12 cellular contexts compared by ENCODE assay signal in genomic region chr10:62044569-62044968, GRCh38.
DNase-seq lines count a peak whose midpoint lies in the region; ATAC-seq, FAIRE-seq and TF ChIP-seq lines count a peak whose summit lies in the region.
"Had no signal": no experiment of that assay in that cellular context is flagged by ENCODE, and none has a peak within 500 bp of the region (broad histone marks: within the 10 kb centered on the region; RNA-seq: fewer than 3 reads in every experiment).

No MANE protein-coding gene starts in this region.

- H3K27me3 ChIP-seq in right atrium auricular region: no peaks in the 10 kb centered on the region
- H3K27me3 ChIP-seq in keratinocyte (ENCODE audit: control insufficient read depth, extremely low read depth, insufficient read depth, low read length): no peaks in the 10 kb centered on the region
- H3K27me3 ChIP-seq in transverse colon: no peaks in the 10 kb centered on the region
- H3K27me3 ChIP-seq in lower lobe of right lung (ENCODE audit: low read depth): no peaks in the 10 kb centered on the region
- H3K27me3 ChIP-seq: testis had no signal

- TF ChIP-seq CTCF in right atrium auricular region (IDR thresholded peaks at IDR 0.05) (no peak), keratinocyte (optimal IDR thresholded peaks at IDR 0.05 in 1 of 3, IDR thresholded peaks at IDR 0.05 in 1 of 3, conservative IDR thresholded peaks at IDR 0.05 in 1 of 3; ENCODE audit: extremely low read depth in 1 of 3, insufficient read depth in 2 of 3, low read length in 3 of 3) (no peak), transverse colon (IDR thresholded peaks at IDR 0.05) (no peak), lower lobe of right lung (IDR thresholded peaks at IDR 0.05) (no peak)

- FAIRE-seq in keratinocyte (lab: Jason Lieb, UNC): no peak
- FAIRE-seq: islet of Langerhans had no signal

- in situ Hi-C loops in transverse colon (cut with MboI; ENCODE audit: low pct_ligation_motif_present in 1 of 4, low pct_unique_long_range_greater_than_20kb in 1 of 4, low sequenced_read_pairs in 3 of 4): loop anchor here (5.0 to 10.0 kb wide), 5 partner anchors 140 to 200 kb away; partner anchors contain the start of gene ARID5B (in 3 of the 4)

- no peaks in the 10 kb centered on the region for H4K20me1 ChIP-seq in keratinocyte (ENCODE audit: control insufficient read depth, extremely low read depth, insufficient read depth, low read length)

- peak overlapping the region; percentile 47 for H3K4me3 Mint-ChIP-seq in T-helper 17 cell

- H3K9me3 ChIP-seq in right atrium auricular region (no peaks in the 10 kb centered on the region), T-helper 17 cell (ENCODE audit: control insufficient read depth, low read length, poor library complexity, severe bottlenecking) (no peaks in the 10 kb centered on the region), keratinocyte (ENCODE audit: control insufficient read depth, low read depth, low read length) (no peaks in the 10 kb centered on the region), transverse colon (no peaks in the 10 kb centered on the region), lower lobe of right lung (no peaks in the 10 kb centered on the region)
- H3K9me3 ChIP-seq: testis had no signal

- H3K36me3 ChIP-seq in right atrium auricular region (no peaks in the 10 kb centered on the region), keratinocyte (ENCODE audit: control insufficient read depth in 2 of 2, extremely low read depth in 1 of 2, insufficient read depth in 2 of 2, low read length in 2 of 2) (no peaks in the 10 kb centered on the region), transverse colon (no peaks in the 10 kb centered on the region), lower lobe of right lung (no peaks in the 10 kb centered on the region)

- 75 to 82% methylated on average over 5 of the region's 5 CpGs for WGBS in transverse colon (ENCODE audit: low coverage in 1 of 2), 2 donors

- ATAC-seq in T-helper 17 cell (no peak), lower lobe of right lung (no peak)
- ATAC-seq: SK-N-SH treated with all-trans-retinoic acid at 6 μM for 48 hours had no signal

- H3K9me1 ChIP-seq in keratinocyte (ENCODE audit: control insufficient read depth, extremely low read depth, insufficient read depth, low read length): no peaks in the 10 kb centered on the region

- no peak overlapping the region for H3K9ac ChIP-seq in keratinocyte (ENCODE audit: control insufficient read depth, extremely low read depth, insufficient read depth, low read length)

- TF ChIP-seq EP300 in transverse colon (IDR thresholded peaks at IDR 0.05; ENCODE audit: low read depth): no peak

- H3K4me2 ChIP-seq in keratinocyte (ENCODE audit: control insufficient read depth, extremely low read depth, insufficient read depth, low read depth, low read length): no peak overlapping the region

- no peaks in the 10 kb centered on the region for H3K27me3 Mint-ChIP-seq in T-helper 17 cell

- peaks cover 20% of the 10 kb centered on the region for H3K79me2 ChIP-seq in keratinocyte (ENCODE audit: control insufficient read depth, insufficient read depth, low read length)

- TF ChIP-seq POLR2A in transverse colon (IDR thresholded peaks at IDR 0.05): no peak

- intact Hi-C loops in cardiac septum (cut with DNase I) (loop anchor here (10.0 kb wide), 1 partner anchor 340 kb away; no protein-coding TSS in a partner anchor), transverse colon (cut with DNase I; ENCODE audit: low total_unique reads) (no loop called here), lower lobe of right lung (cut with DNase I) (no loop called here)

- H3K4me3 ChIP-seq in right atrium auricular region (no peak overlapping the region), keratinocyte (ENCODE audit: control insufficient read depth in 2 of 3, extremely low read depth in 1 of 3, insufficient read depth in 2 of 3, low read depth in 1 of 3, low read length in 3 of 3) (no peak overlapping the region), transverse colon (no peak overlapping the region), lower lobe of right lung (no peak overlapping the region)
- H3K4me3 ChIP-seq: testis had no signal

- dilution Hi-C loops in keratinocyte (cut with MboI; ENCODE audit: extremely low pct_ligation_motif_present, low sequenced_read_pairs): no loop called here

- peak overlapping the region; percentile 99 for H3K27ac Mint-ChIP-seq in T-helper 17 cell

- no peak overlapping the region for H2AFZ ChIP-seq in keratinocyte (ENCODE audit: control insufficient read depth, low read length)

- no peak for DNase-seq in right atrium auricular region (ENCODE audit: low spot score)
- no peak for DNase-seq in cardiac septum (ENCODE audit: low spot score)
- no peak for DNase-seq in T-helper 17 cell
- no peak for DNase-seq in keratinocyte (ENCODE audit: low read depth, low spot score)
- no peak for DNase-seq in transverse colon
- DNase-seq in lower lobe of right lung: no peak
- no peak for DNase-seq in NCI-H1930 (lab: John Stamatoyannopoulos, UW)
- DNase-seq in HT-29 (ENCODE audit: low spot score): no peak
- DNase-seq: stimulated activated CD4-positive, alpha-beta T cell treated with anti-CD3 and anti-CD28 coated beads, Interleukin-2, amount 100 ng/mL, for 48 hours; testis had no signal

- H3K4me1 Mint-ChIP-seq in T-helper 17 cell: peaks cover 71% of the 10 kb centered on the region

- no peaks in the 10 kb centered on the region for H3K36me3 Mint-ChIP-seq in T-helper 17 cell (ENCODE audit: low read depth)

- H3K27ac ChIP-seq in right atrium auricular region (peak overlapping the region; percentile 97 to 98), keratinocyte (ENCODE audit: control insufficient read depth, insufficient read depth, low read length) (peak overlapping the region; percentile 64), transverse colon (peak overlapping the region; percentile 85 to 92 (median 89)), lower lobe of right lung (no peak overlapping the region)

- H3K4me1 ChIP-seq in right atrium auricular region (peaks cover 0 to 57% of the 10 kb centered on the region in 2 donors), keratinocyte (ENCODE audit: control insufficient read depth, extremely low read depth, insufficient read depth, low read length) (peaks cover 77% of the 10 kb centered on the region), transverse colon (peaks cover 48 to 82% (median 65%) of the 10 kb centered on the region in 4 donors), lower lobe of right lung (peaks cover 47% of the 10 kb centered on the region)
